ENCODE assay signal across 8 cellular contexts in the genomic region with DNA sequence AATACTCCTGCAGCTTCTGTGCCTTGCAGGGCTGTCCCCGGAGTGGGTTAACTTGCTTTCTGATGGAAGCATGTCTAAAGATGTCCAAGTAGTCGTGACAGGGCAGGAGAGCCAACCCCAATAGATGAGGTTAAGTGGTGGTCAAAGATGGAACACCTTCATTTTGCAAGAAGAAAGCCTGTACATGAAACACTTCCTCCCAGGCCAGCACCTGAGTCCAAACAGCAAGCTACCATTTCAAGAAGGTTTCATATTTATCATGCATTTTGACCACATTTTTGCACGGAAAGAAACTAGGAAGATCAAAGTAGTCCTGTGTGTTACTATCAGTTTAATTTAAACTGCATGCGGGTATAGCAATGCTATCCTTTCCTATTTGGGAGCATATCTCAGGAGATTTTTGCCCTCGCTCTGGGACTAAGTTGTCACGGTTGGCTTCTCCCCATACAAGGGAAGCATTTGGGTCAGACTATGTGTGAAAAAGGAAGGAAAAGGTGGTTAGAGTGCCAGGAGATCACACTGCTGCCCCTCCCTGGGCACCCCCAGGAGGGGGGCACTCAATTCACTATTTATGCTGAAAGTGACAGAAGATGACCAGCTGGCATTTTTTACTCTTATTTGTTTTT.
DNase-seq lines count a peak whose midpoint lies in the region; ATAC-seq and TF ChIP-seq lines count a peak whose summit lies in the region.

No MANE protein-coding gene starts in this region.

- H3K4me3 ChIP-seq in choroid plexus epithelial cell (ENCODE audit: low read depth, low read length): peak overlapping the region; percentile 47

- no peaks in the 10 kb centered on the region for H3K36me3 Mint-ChIP-seq in activated naive CD4-positive, alpha-beta T cell treated with anti-CD3 and anti-CD28 coated beads, Interleukin-2, amount 10 ng/mL, durations not matched to agents 7 days and 5 days
- no peaks in the 10 kb centered on the region for H3K36me3 Mint-ChIP-seq in stimulated activated memory B cell treated with anti-CD40 and anti-IgM and Interleukin-4, amounts not matched to agents 10 μg/mL and 1 μg/mL and 100 μg/mL, for 72 hours

- no peaks in the 10 kb centered on the region for H3K9me3 Mint-ChIP-seq in activated naive CD4-positive, alpha-beta T cell treated with anti-CD3 and anti-CD28 coated beads, Interleukin-2, amount 10 ng/mL, durations not matched to agents 7 days and 5 days
- no peaks in the 10 kb centered on the region for H3K9me3 Mint-ChIP-seq in stimulated activated memory B cell treated with anti-CD40 and anti-IgM and Interleukin-4, amounts not matched to agents 10 μg/mL and 1 μg/mL and 100 μg/mL, for 72 hours

- H3K27ac Mint-ChIP-seq in activated naive CD4-positive, alpha-beta T cell treated with anti-CD3 and anti-CD28 coated beads, Interleukin-2, amount 10 ng/mL, durations not matched to agents 7 days and 5 days: no peak overlapping the region
- peak overlapping the region; percentile 12 for H3K27ac Mint-ChIP-seq in stimulated activated memory B cell treated with anti-CD40 and anti-IgM and Interleukin-4, amounts not matched to agents 10 μg/mL and 1 μg/mL and 100 μg/mL, for 72 hours

- H3K27me3 Mint-ChIP-seq in activated naive CD4-positive, alpha-beta T cell treated with anti-CD3 and anti-CD28 coated beads, Interleukin-2, amount 10 ng/mL, durations not matched to agents 7 days and 5 days: no peaks in the 10 kb centered on the region
- no peaks in the 10 kb centered on the region for H3K27me3 Mint-ChIP-seq in stimulated activated memory B cell treated with anti-CD40 and anti-IgM and Interleukin-4, amounts not matched to agents 10 μg/mL and 1 μg/mL and 100 μg/mL, for 72 hours

- TF ChIP-seq CTCF in choroid plexus epithelial cell (conservative IDR thresholded peaks at IDR 0.05; ENCODE audit: low read depth, low read length): no peak

- no peak for DNase-seq in activated naive CD4-positive, alpha-beta T cell treated with anti-CD3 and anti-CD28 coated beads, Interleukin-2, amount 10 ng/mL, durations not matched to agents 7 days and 5 days
- DNase-seq in activated naive CD4-positive, alpha-beta T cell treated with Interleukin-2 at 50 U/mL for 16 hours: no peak
- DNase-seq in choroid plexus epithelial cell (ENCODE audit: low read depth) (no peak), iPS-NIHi7 (ENCODE audit: extremely low spot score) (no peak), NCI-H446 (lab: John Stamatoyannopoulos, UW) (no peak)
- no peak for DNase-seq in effector CD8-positive, alpha-beta T cell (lab: John Stamatoyannopoulos, UW)

- ATAC-seq in HG03135 (IDR thresholded peaks at IDR 0.05; ENCODE audit: unreplicated experiment): peak; percentile 46
- ATAC-seq in stimulated activated memory B cell treated with anti-CD40 and anti-IgM and Interleukin-4, amounts not matched to agents 10 μg/mL and 1 μg/mL and 100 μg/mL, for 72 hours: no peak

- CTCF ChIA-PET in activated naive CD4-positive, alpha-beta T cell treated with anti-CD3 and anti-CD28 coated beads, Interleukin-2, amount 10 ng/mL, durations not matched to agents 7 days and 5 days (lab: Charles Lee): no interaction called here

- H3K4me1 Mint-ChIP-seq in activated naive CD4-positive, alpha-beta T cell treated with anti-CD3 and anti-CD28 coated beads, Interleukin-2, amount 10 ng/mL, durations not matched to agents 7 days and 5 days: peaks cover 20% of the 10 kb centered on the region
- H3K4me1 Mint-ChIP-seq in stimulated activated memory B cell treated with anti-CD40 and anti-IgM and Interleukin-4, amounts not matched to agents 10 μg/mL and 1 μg/mL and 100 μg/mL, for 72 hours: peaks cover 22% of the 10 kb centered on the region

- peak overlapping the region; percentile 57 for H3K4me3 Mint-ChIP-seq in activated naive CD4-positive, alpha-beta T cell treated with anti-CD3 and anti-CD28 coated beads, Interleukin-2, amount 10 ng/mL, durations not matched to agents 7 days and 5 days
- peak overlapping the region; percentile 67 for H3K4me3 Mint-ChIP-seq in stimulated activated memory B cell treated with anti-CD40 and anti-IgM and Interleukin-4, amounts not matched to agents 10 μg/mL and 1 μg/mL and 100 μg/mL, for 72 hours
